In genomic region chr11:64804346-64805210, GRCh38 we compare ENCODE assay signal across 10 cellular contexts. TPM values are rescaled to one million over a fixed set of nuclear protein-coding genes. Genes with fewer than 3 reads are reported as not detected.
DNase-seq lines count a peak whose midpoint lies in the region; ATAC-seq and TF ChIP-seq lines count a peak whose summit lies in the region.
"Had no signal": no experiment of that assay in that cellular context is flagged by ENCODE, and none has a peak within 500 bp of the region (broad histone marks: within the 10 kb centered on the region; RNA-seq: fewer than 3 reads in every experiment).

No MANE protein-coding gene starts in this region.

- H2AFZ ChIP-seq in DND-41 (ENCODE audit: low read depth, low read length): no peak overlapping the region
- H2AFZ ChIP-seq in neuronal stem cell (ENCODE audit: low read length): no peak overlapping the region

- H3K36me3 ChIP-seq in DND-41 (ENCODE audit: insufficient read depth, low read length) (peaks cover 38% of the 10 kb centered on the region), neuronal stem cell (replicated peaks in 1 of 2; ENCODE audit: control insufficient read depth in 2 of 2, insufficient read depth in 2 of 2, low read length in 2 of 2) (peaks cover 31 to 52% of the 10 kb centered on the region in 2 donors)

- peak overlapping the region; percentile 6 for H3K18ac ChIP-seq in neuronal stem cell (ENCODE audit: low read length)

- H3K4ac ChIP-seq in neuronal stem cell (ENCODE audit: low read length): no peak overlapping the region

- H3K79me1 ChIP-seq in neuronal stem cell (ENCODE audit: low read depth, low read length): peaks cover 9% of the 10 kb centered on the region

- no peak overlapping the region for H2BK120ac ChIP-seq in neuronal stem cell (ENCODE audit: low read depth, low read length)

- H3K27me3 ChIP-seq in DND-41 (ENCODE audit: insufficient read depth, low read length, poor library complexity) (no peaks in the 10 kb centered on the region), neuronal stem cell (ENCODE audit: control insufficient read depth in 3 of 3, insufficient read depth in 3 of 3, low read depth in 1 of 3, low read length in 3 of 3) (no peaks in the 10 kb centered on the region)
- H3K27me3 ChIP-seq: Peyer's patch had no signal

- H3K4me3 ChIP-seq in DND-41 (ENCODE audit: low read depth in 1 of 2, low read length in 2 of 2) (peak overlapping the region in 1 of 2 experiments; percentile 62; a peak in 2 of 4 replicates), LNCaP clone FGC (ENCODE audit: low read depth, low read length) (peak overlapping the region; percentile 63), neuronal stem cell (ENCODE audit: low read length in 2 of 2) (peak overlapping the region in 1 of 2 donors; percentile 43)

- H3K23ac ChIP-seq in neuronal stem cell (ENCODE audit: low read depth, low read length, poor library complexity): no peak overlapping the region

- peaks cover 61% of the 10 kb centered on the region for H3K4me1 ChIP-seq in DND-41 (ENCODE audit: insufficient read depth, low read length)
- peaks cover 11 to 14% of the 10 kb centered on the region in 2 donors for H3K4me1 ChIP-seq in neuronal stem cell (ENCODE audit: control insufficient read depth in 2 of 2, insufficient read depth in 1 of 2, low read depth in 1 of 2, low read length in 2 of 2)

- H4K91ac ChIP-seq in neuronal stem cell (ENCODE audit: low read depth, low read length, poor library complexity): no peak overlapping the region

- TF ChIP-seq CTCF in DND-41 (IDR thresholded peaks at IDR 0.05; ENCODE audit: borderline replicate concordance, extremely low read depth, low read length, poor library complexity, severe bottlenecking) (peak; percentile 36), LNCaP clone FGC (IDR thresholded peaks at IDR 0.05; ENCODE audit: control insufficient read depth, extremely low read depth, insufficient read depth) (no peak)

- H2BK12ac ChIP-seq in neuronal stem cell (ENCODE audit: low read length): peak overlapping the region; percentile 73

- H4K8ac ChIP-seq in neuronal stem cell (ENCODE audit: low read depth, low read length): no peak overlapping the region

- H3K9ac ChIP-seq in DND-41 (ENCODE audit: low read depth, low read length) (peak overlapping the region; percentile 54), neuronal stem cell (ENCODE audit: low read depth, low read length, poor library complexity) (no peak overlapping the region)

- 0 out of 2 replicates have a peak, but pooled peaks cover 6% of the 10 kb centered on the region for H4K20me1 ChIP-seq in DND-41 (ENCODE audit: insufficient read depth, low read length)

- peak overlapping the region; percentile 46 for H2AK5ac ChIP-seq in neuronal stem cell (ENCODE audit: low read depth, low read length)

- peak overlapping the region; percentile 21 for H3K14ac ChIP-seq in neuronal stem cell (ENCODE audit: low read length)

- peak overlapping the region; percentile 53 for H2BK5ac ChIP-seq in neuronal stem cell (ENCODE audit: low read length)

- no peak overlapping the region for H2BK15ac ChIP-seq in neuronal stem cell (ENCODE audit: low read length)

- no CpG with 5 or more reads among the region's 41 CpGs for WGBS in neuronal stem cell (ENCODE audit: extremely low coverage in 2 of 2, insufficient read length in 2 of 2, insufficient replicate concordance in 1 of 2), 2 donors

- DNase-seq in DND-41 (no peak), LNCaP clone FGC (ENCODE audit: low read depth) (no peak), cerebellar cortex (ENCODE audit: low spot score) (peak; percentile 66), neuronal stem cell (ENCODE audit: low spot score) (no peak), HEK293T (ENCODE audit: extremely low spot score) (no peak)
- DNase-seq: activated naive CD4-positive, alpha-beta T cell treated with anti-CD3 and anti-CD28 coated beads, Interleukin-2, amount 50 U/mL, for 16 hours; Peyer's patch had no signal

- H3K27ac ChIP-seq in DND-41 (ENCODE audit: low read length) (peak overlapping the region; percentile 62; the same call in 1 of the 2 replicates), neuronal stem cell (replicated peaks; ENCODE audit: low read length) (no peak overlapping the region)

- CTCF ChIA-PET in HEK293T (lab: Yijun Ruan, JAX): interaction anchor here (0.7 to 1.0 kb wide), 5 partner anchors 9 to 192 kb away, joined by 3 to 5 read pairs (median 3); partner anchors contain the start of gene BATF2

- H3K9me3 ChIP-seq in DND-41 (ENCODE audit: insufficient read depth, low read length, severe bottlenecking): no peaks in the 10 kb centered on the region
- H3K9me3 ChIP-seq in neuronal stem cell (replicated peaks in 1 of 2; ENCODE audit: control insufficient read depth in 2 of 2, insufficient read depth in 1 of 2, low read depth in 1 of 2, low read length in 2 of 2): no peaks in the 10 kb centered on the region
- H3K9me3 ChIP-seq: Peyer's patch had no signal

- H3K79me2 ChIP-seq in DND-41 (ENCODE audit: insufficient read depth, low read length): peaks cover 12% of the 10 kb centered on the region

- POLR2A ChIA-PET in HEK293T (lab: Yijun Ruan, JAX): interaction anchor here (0.7 kb wide), 1 partner anchor 26 kb away, joined by 5 read pairs; no protein-coding TSS in a partner anchor

- ATAC-seq in DND-41 (ENCODE audit: insufficient read depth, low read depth) (no peak), GM21447 (IDR thresholded peaks at IDR 0.05; ENCODE audit: unreplicated experiment) (no peak), HG02840 (IDR thresholded peaks at IDR 0.05; ENCODE audit: low FRiP score, unreplicated experiment) (no peak), GM18519 (IDR thresholded peaks at IDR 0.05; ENCODE audit: low FRiP score, unreplicated experiment) (no peak)

- H3K4me2 ChIP-seq in DND-41 (ENCODE audit: insufficient read depth, low read length) (peak overlapping the region; percentile 75), neuronal stem cell (ENCODE audit: insufficient read depth, low read length, poor library complexity, severe bottlenecking) (no peak overlapping the region)

TF ChIP-seq in HEK293T, 16 proteins besides CTCF, POLR2A, EP300 and RAD21:
- no peak for TF ChIP-seq LEF1 (IDR thresholded peaks at IDR 0.05; ENCODE audit: borderline replicate concordance)
- no peak for TF ChIP-seq ARNT (IDR thresholded peaks at IDR 0.05)
- no peak for TF ChIP-seq CTBP1 (IDR thresholded peaks at IDR 0.05; ENCODE audit: borderline replicate concordance)
- no peak for TF ChIP-seq HDGF (IDR thresholded peaks at IDR 0.05; ENCODE audit: borderline replicate concordance)
- no peak for TF ChIP-seq ELF4 (IDR thresholded peaks at IDR 0.05)
- no peak for TF ChIP-seq BHLHE40 (IDR thresholded peaks at IDR 0.05; ENCODE audit: borderline replicate concordance)
- TF ChIP-seq TARDBP (IDR thresholded peaks at IDR 0.05): no peak
- no peak for TF ChIP-seq FOXK2 (IDR thresholded peaks at IDR 0.05)
- no peak for TF ChIP-seq ZNF384 (IDR thresholded peaks at IDR 0.05)
- no peak for TF ChIP-seq SUZ12 (IDR thresholded peaks at IDR 0.05)
- TF ChIP-seq FOXA1 (IDR thresholded peaks at IDR 0.05): no peak
- no peak for TF ChIP-seq SP1 (IDR thresholded peaks at IDR 0.05)
- TF ChIP-seq L3MBTL2 (conservative IDR thresholded peaks at IDR 0.05): no peak
- no peak for TF ChIP-seq PKNOX1 (IDR thresholded peaks at IDR 0.05)

RNA-seq across cellular contexts. Expression of gene MAP4K2, which starts 1.6 kb away (rescaled TPM):
- polyA plus RNA-seq in neuronal stem cell (2013, experiment 1 of 2): 11.1 TPM
- 11.6 TPM for polyA plus RNA-seq in neuronal stem cell (2013, experiment 2 of 2)

RNA-seq across cellular contexts. Expression of gene MEN1, which starts 5.8 kb away (rescaled TPM):
- polyA plus RNA-seq in neuronal stem cell (2013, experiment 1 of 2): 59.7 TPM
- 59.7 TPM for polyA plus RNA-seq in neuronal stem cell (2013, experiment 2 of 2)

RNA-seq across cellular contexts. Expression of gene SF1, which starts 26.2 kb away (rescaled TPM):
- 214 TPM for polyA plus RNA-seq in neuronal stem cell (2013, experiment 1 of 2)
- polyA plus RNA-seq in neuronal stem cell (2013, experiment 2 of 2): 215 TPM

RNA-seq across cellular contexts. Expression of gene CDC42BPG, which starts 39.9 kb away (rescaled TPM):
- polyA plus RNA-seq in neuronal stem cell (2013, experiment 1 of 2): 1.1 TPM
- 1.1 TPM for polyA plus RNA-seq in neuronal stem cell (2013, experiment 2 of 2)

RNA-seq across cellular contexts. Expression of gene PYGM, which starts 44.8 kb away (rescaled TPM):
- 1.3 TPM for polyA plus RNA-seq in neuronal stem cell (2013, experiment 1 of 2)
- polyA plus RNA-seq in neuronal stem cell (2013, experiment 2 of 2): 1.3 TPM
